Comparison of ENCODE assay signal across 8 cellular contexts in genomic region chrX:107716045-107716684, GRCh38. TPM values are rescaled to one million over a fixed set of nuclear protein-coding genes. Genes with fewer than 3 reads are reported as not detected.
DNase-seq lines count a peak whose midpoint lies in the region; ATAC-seq, FAIRE-seq and TF ChIP-seq lines count a peak whose summit lies in the region.

No MANE protein-coding gene starts in this region.

- 0 out of 2 replicates have a peak, but pooled peaks cover 4% of the 10 kb centered on the region for H4K20me1 ChIP-seq in DND-41 (ENCODE audit: insufficient read depth, low read length)
- H4K20me1 ChIP-seq in H9 (ENCODE audit: control insufficient read depth, insufficient read depth, insufficient read length), result no peaks in the 10 kb centered on the region

- H4K5ac ChIP-seq in H9 (ENCODE audit: insufficient read length, low read depth, low read length), result no peak overlapping the region

- H2BK15ac ChIP-seq in H9 (ENCODE audit: low read depth, low read length), result no peak overlapping the region

- H3K14ac ChIP-seq in H9 (ENCODE audit: insufficient read depth, low read length), result peak overlapping the region; percentile 89

- no peak overlapping the region for H2BK120ac ChIP-seq in H9 (ENCODE audit: low read depth, low read length, poor library complexity, severe bottlenecking)

- H3K18ac ChIP-seq in H9 (ENCODE audit: insufficient read length, low read depth, low read length), result peak overlapping the region; percentile 52

- FAIRE-seq in GM19239 (lab: Jason Lieb, UNC), result no peak

- peak overlapping the region; percentile 76 for H3K23ac ChIP-seq in H9 (ENCODE audit: insufficient read length, low read depth, low read length)

- peak overlapping the region; percentile 1 for H4K91ac ChIP-seq in H9 (ENCODE audit: insufficient read length, low read depth, low read length)

- H3K27me3 ChIP-seq in DND-41 (ENCODE audit: insufficient read depth, low read length, poor library complexity) (no peaks in the 10 kb centered on the region), H9 (ENCODE audit: insufficient read depth, low read length) (no peaks in the 10 kb centered on the region; the same call in 1 of the 2 replicates), RWPE2 (ENCODE audit: insufficient read depth, poor library complexity, severe bottlenecking) (no peaks in the 10 kb centered on the region), colonic mucosa (peaks cover 3% of the 10 kb centered on the region), right lobe of liver (no peaks in the 10 kb centered on the region), thoracic aorta (replicated peaks; ENCODE audit: insufficient read depth) (no peaks in the 10 kb centered on the region)

- H3K27ac Mint-ChIP-seq in H9, result peak overlapping the region in 2 of 3 experiments; percentile 72 to 91; a peak in 3 of 7 replicates

- peaks cover 4% of the 10 kb centered on the region for H3K27me3 Mint-ChIP-seq in H9 (ENCODE audit: low read depth)

- no peak overlapping the region for H3K56ac ChIP-seq in H9 (ENCODE audit: insufficient read length, low read depth, low read length)

- DNase-seq in DND-41 (peak; percentile 6), H9 (peak; percentile 76), RWPE2 (ENCODE audit: low spot score) (no peak), colonic mucosa (no peak), right lobe of liver (peak in 2 of 3 donors; percentile 35 to 55), thoracic aorta (ENCODE audit: low spot score) (no peak), Kasumi-1 (lab: John Stamatoyannopoulos, UW) (no peak), GM19239 (ENCODE audit: insufficient read length, low spot score) (no peak)

- peak overlapping the region; percentile 16 to 57; a peak in 3 of 4 replicates for H3K4me3 ChIP-seq in DND-41 (ENCODE audit: low read depth in 1 of 2, low read length in 2 of 2)
- H3K4me3 ChIP-seq in RWPE2 (ENCODE audit: severe bottlenecking), result peak overlapping the region; percentile 80
- peak overlapping the region; percentile 54 for H3K4me3 ChIP-seq in colonic mucosa
- H3K4me3 ChIP-seq in right lobe of liver, result peak overlapping the region; percentile 50 to 65 (median 58)
- H3K4me3 ChIP-seq in thoracic aorta, result peak overlapping the region; percentile 91

- intact Hi-C loops in colonic mucosa (cut with DNase I) (loop anchor here (5.0 kb wide), 2 partner anchors 39 to 61 kb away; partner anchors contain the start of genes NCBP2L and TSC22D3), right lobe of liver (cut with DNase I) (loop anchor here in 1 of 2 donors (10.0 kb wide), 1 partner anchor 59 kb away; the partner anchor contains the start of genes NCBP2L and TSC22D3)

- H4K8ac ChIP-seq in H9 (replicated peaks; ENCODE audit: insufficient read length, low read depth, low read length), result no peak overlapping the region

- H3K4me1 ChIP-seq in DND-41 (ENCODE audit: insufficient read depth, low read length), result peaks cover 23% of the 10 kb centered on the region
- peaks cover 12% of the 10 kb centered on the region; the same call in 1 of the 2 replicates for H3K4me1 ChIP-seq in H9 (ENCODE audit: insufficient read depth, low read length)
- H3K4me1 ChIP-seq in RWPE2 (ENCODE audit: insufficient read depth, poor library complexity, severe bottlenecking), result peaks cover 22% of the 10 kb centered on the region
- H3K4me1 ChIP-seq in colonic mucosa, result peaks cover 3% of the 10 kb centered on the region
- peaks cover 0 to 17% (median 4%) of the 10 kb centered on the region in 4 donors for H3K4me1 ChIP-seq in right lobe of liver
- H3K4me1 ChIP-seq in thoracic aorta (ENCODE audit: control insufficient read depth in 1 of 2, low read depth in 2 of 2), result peaks cover 12 to 39% of the 10 kb centered on the region in 2 donors

- H3K36me3 ChIP-seq in DND-41 (ENCODE audit: insufficient read depth, low read length), result no peaks in the 10 kb centered on the region
- peaks cover 34% of the 10 kb centered on the region for H3K36me3 ChIP-seq in RWPE2 (ENCODE audit: low read depth)
- no peaks in the 10 kb centered on the region for H3K36me3 ChIP-seq in colonic mucosa
- H3K36me3 ChIP-seq in right lobe of liver, result peaks cover 0 to 11% (median 0%) of the 10 kb centered on the region in 4 donors
- peaks cover 22% of the 10 kb centered on the region for H3K36me3 ChIP-seq in thoracic aorta

- H3K4me1 Mint-ChIP-seq in H9, result peaks cover 19 to 31% of the 10 kb centered on the region in 2 experiments

- H2AFZ ChIP-seq in DND-41 (ENCODE audit: low read depth, low read length), result peak overlapping the region; percentile 55; the same call in 1 of the 2 replicates
- no peak overlapping the region for H2AFZ ChIP-seq in H9 (ENCODE audit: low read length)

- peak overlapping the region; percentile 57; the same call in 1 of the 2 replicates for H3K9ac ChIP-seq in DND-41 (ENCODE audit: low read depth, low read length)
- H3K9ac ChIP-seq in H9 (ENCODE audit: extremely low read depth, insufficient read length, low read length), result peak overlapping the region; percentile 79
- peak overlapping the region; percentile 76 to 84 for H3K9ac ChIP-seq in colonic mucosa (ENCODE audit: low read depth in 2 of 2, low read length in 2 of 2)

- H3K27ac ChIP-seq in DND-41 (ENCODE audit: low read length), result no peak overlapping the region; the same call in 1 of the 2 replicates
- H3K27ac ChIP-seq in H9 (ENCODE audit: insufficient read length, low read depth, low read length), result no peak overlapping the region
- H3K27ac ChIP-seq in RWPE2 (ENCODE audit: poor library complexity, severe bottlenecking), result peak overlapping the region; percentile 77
- H3K27ac ChIP-seq in colonic mucosa, result peak overlapping the region; percentile 71
- peak overlapping the region; percentile 76 to 91 (median 86) for H3K27ac ChIP-seq in right lobe of liver
- H3K27ac ChIP-seq in thoracic aorta, result peak overlapping the region; percentile 98 to 99

- peaks cover 0 to 40% of the 10 kb centered on the region in 2 experiments; a peak in 2 of 5 replicates for H3K9me3 Mint-ChIP-seq in H9

- ATAC-seq in DND-41 (ENCODE audit: insufficient read depth, low read depth) (peak; percentile 29), RWPE2 (ENCODE audit: low read depth) (peak; percentile 22; the same call in 1 of the 3 replicates), right lobe of liver (peak in 2 of 4 donors; percentile 4 to 20), thoracic aorta (ENCODE audit: insufficient number of reproducible peaks, low FRiP score, low read depth) (no peak)

- H3K9me3 ChIP-seq in DND-41 (ENCODE audit: insufficient read depth, low read length, severe bottlenecking), result no peaks in the 10 kb centered on the region
- no peaks in the 10 kb centered on the region for H3K9me3 ChIP-seq in H9 (ENCODE audit: control insufficient read depth, low read depth, low read length)
- H3K9me3 ChIP-seq in RWPE2 (ENCODE audit: severe bottlenecking), result no peaks in the 10 kb centered on the region
- H3K9me3 ChIP-seq in colonic mucosa, result no peaks in the 10 kb centered on the region
- H3K9me3 ChIP-seq in right lobe of liver, result no peaks in the 10 kb centered on the region
- H3K9me3 ChIP-seq in thoracic aorta, result no peaks in the 10 kb centered on the region

- H2BK20ac ChIP-seq in H9 (ENCODE audit: low read depth, low read length, poor library complexity, severe bottlenecking), result no peak overlapping the region

- TF ChIP-seq POLR2A in right lobe of liver (IDR thresholded peaks at IDR 0.05), result no peak

- peak overlapping the region; percentile 75 to 83 for H3K4me3 Mint-ChIP-seq in H9

- H3K79me1 ChIP-seq in H9 (ENCODE audit: insufficient read depth, low read depth, low read length, poor library complexity, severe bottlenecking), result no peaks in the 10 kb centered on the region

- H3K36me3 Mint-ChIP-seq in H9 (ENCODE audit: insufficient read depth in 1 of 3, low read depth in 3 of 3), result peaks cover 0 to 19% (median 10%) of the 10 kb centered on the region in 3 experiments; a peak in 5 of 7 replicates

- WGBS in H9 (ENCODE audit: extremely low coverage, insufficient read length, low lambda C conversion rate), result no CpG with 5 or more reads among the region's 54 CpGs
- 18% methylated on average over 31 of the region's 54 CpGs for WGBS in right lobe of liver (ENCODE audit: insufficient coverage, low coverage, low lambda C conversion rate, missing lambda C conversion rate)

- H3K23me2 ChIP-seq in H9 (ENCODE audit: insufficient read length, low read depth, low read length, poor library complexity, severe bottlenecking), result peaks cover 6% of the 10 kb centered on the region

- no peak overlapping the region for H2BK5ac ChIP-seq in H9 (ENCODE audit: insufficient read length, low read length)

- H3K4me2 ChIP-seq in DND-41 (ENCODE audit: insufficient read depth, low read length) (peak overlapping the region; percentile 78), H9 (ENCODE audit: insufficient read depth, insufficient read length, low read length) (peak overlapping the region; percentile 78)

- TF ChIP-seq CTCF in DND-41 (IDR thresholded peaks at IDR 0.05; ENCODE audit: borderline replicate concordance, extremely low read depth, low read length, poor library complexity, severe bottlenecking) (no peak), H9 (conservative IDR thresholded peaks at IDR 0.05) (no peak), RWPE2 (IDR thresholded peaks at IDR 0.05; ENCODE audit: poor library complexity, severe bottlenecking) (no peak), colonic mucosa (IDR thresholded peaks at IDR 0.05) (no peak), right lobe of liver (IDR thresholded peaks at IDR 0.05) (no peak), thoracic aorta (IDR thresholded peaks at IDR 0.05) (no peak)

- H2AK5ac ChIP-seq in H9 (ENCODE audit: insufficient read length, low read length), result no peak overlapping the region

- no peak overlapping the region for H3T11ph ChIP-seq in H9 (ENCODE audit: low read length)

- no peak overlapping the region for H3K4ac ChIP-seq in H9 (ENCODE audit: low read depth, low read length)

- no peaks in the 10 kb centered on the region for H3K79me2 ChIP-seq in DND-41 (ENCODE audit: insufficient read depth, low read length)
- H3K79me2 ChIP-seq in H9 (ENCODE audit: insufficient read depth, low read length), result no peaks in the 10 kb centered on the region

- no peak overlapping the region for H2BK12ac ChIP-seq in H9 (ENCODE audit: insufficient read length, low read depth, low read length)

RNA-seq across cellular contexts. Expression of gene TSC22D3, which starts 59.4 kb away (rescaled TPM):
- total RNA-seq in H9 (2021), result 10.5 and 11.5 TPM in 2 replicates
- 10 to 100 TPM; 18.5 to 23.3 TPM for total RNA-seq in colonic mucosa
- 100 to 1,000 TPM in 2 of 6 experiments, 10 to 100 TPM in 3, 1 to 10 TPM in 1; 7.4 to 118 (median 60.3) TPM for total RNA-seq in right lobe of liver
- 100 to 1,000 TPM; 326 to 551 TPM for total RNA-seq in thoracic aorta

Comparison
In these comparisons a context has a peak if more than half of its experiments do, and no peak if none do; other contexts are left out.
1. DNase-seq: peak in DND-41 (single experiment), H9 (single experiment) and right lobe of liver (2 of 3); none in RWPE2 (single experiment), colonic mucosa (single experiment), thoracic aorta (single experiment), Kasumi-1 (0 of 2) and GM19239 (single experiment).
2. H3K27ac ChIP-seq: peak in RWPE2 (single experiment), colonic mucosa (single experiment), right lobe of liver (3 of 3) and thoracic aorta (2 of 2); none in DND-41 (single experiment) and H9 (single experiment).
3. H3K4me3 ChIP-seq: peak in every context shown above with its lines; median percentile 91 in thoracic aorta; 80 in RWPE2; 58 in right lobe of liver; 54 in colonic mucosa; 36 in DND-41.
4. Peak in every context shown above with its lines, with median percentiles within 50 percentile points of each other: H3K9ac ChIP-seq.